11 cellular contexts compared by ENCODE assay signal in the genomic region with DNA sequence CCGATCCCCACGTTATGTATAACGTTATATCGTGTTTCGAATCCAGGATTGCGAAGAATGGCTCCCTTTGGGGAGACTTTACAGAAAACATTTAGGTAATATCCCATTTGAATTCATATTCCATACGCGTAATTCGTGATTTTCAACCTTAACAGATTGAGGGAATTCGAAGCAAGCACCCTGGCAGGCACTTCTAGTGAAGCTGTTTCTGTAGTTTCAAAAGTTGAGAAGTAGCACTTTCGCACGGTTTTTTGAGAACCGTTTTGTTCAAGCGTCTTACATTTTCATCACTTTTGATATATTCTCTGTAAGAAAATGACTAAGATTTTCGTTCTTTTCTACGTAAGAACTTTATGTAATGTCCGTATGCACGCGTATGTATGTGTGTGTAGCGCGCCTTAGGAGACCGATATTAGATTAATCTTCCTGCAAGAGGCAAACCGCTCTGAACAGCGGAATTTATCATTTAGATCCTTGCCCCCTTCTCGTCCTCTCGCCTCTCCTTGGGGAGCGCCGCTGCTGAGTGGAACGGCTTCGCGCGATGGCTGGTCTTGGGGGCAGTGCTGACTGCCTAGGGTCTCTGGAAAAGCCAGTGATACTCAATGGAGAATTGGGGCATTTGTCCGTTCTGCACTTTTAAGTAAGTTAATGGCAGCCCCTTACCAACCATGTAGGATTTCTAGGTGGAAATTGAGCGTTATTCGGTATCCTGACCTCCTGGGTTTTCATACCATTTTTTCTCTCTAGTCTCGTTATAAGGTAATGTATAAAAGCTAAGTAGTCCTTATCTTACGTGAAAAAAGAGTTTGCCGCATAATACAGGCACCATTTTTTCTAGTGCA. TPM values are rescaled to one million over a fixed set of nuclear protein-coding genes. Genes with fewer than 3 reads are reported as not detected.
A peak's percentile ranks its signal among the peaks of the same experiment; 100 is the strongest.
DNase-seq lines count a peak whose midpoint lies in the region; ATAC-seq and TF ChIP-seq lines count a peak whose summit lies in the region.
"Had no signal": no experiment of that assay in that cellular context is flagged by ENCODE, and none has a peak within 500 bp of the region (broad histone marks: within the 10 kb centered on the region; RNA-seq: fewer than 3 reads in every experiment).

No MANE protein-coding gene starts in this region.

- H2AFZ ChIP-seq in smooth muscle cell (ENCODE audit: low read depth) = no peak overlapping the region

- peak overlapping the region; percentile 28 for H3K4me3 Mint-ChIP-seq in activated CD4-positive, alpha-beta T cell treated with anti-CD3 and anti-CD28 coated beads for 36 hours
- H3K4me3 Mint-ChIP-seq: central memory CD8-positive, alpha-beta T cell had no signal

- H3K9ac ChIP-seq in iPS-20b (ENCODE audit: low read depth, low read length) (peak overlapping the region; percentile 93; the same call in 1 of the 2 replicates), smooth muscle cell (ENCODE audit: low read depth) (no peak overlapping the region)

- TF ChIP-seq CTCF in ascending aorta (IDR thresholded peaks at IDR 0.05) (no peak), smooth muscle cell (IDR thresholded peaks at IDR 0.05; ENCODE audit: borderline replicate concordance, insufficient read depth, poor library complexity, severe bottlenecking) (no peak)

- intact Hi-C loops in activated CD4-positive, alpha-beta T cell treated with anti-CD3 and anti-CD28 coated beads for 36 hours (cut with DNase I, micrococcal nuclease) = loop anchor here in 1 of 2 experiments (5.0 kb wide), 1 partner anchor 529 kb away; the partner anchor contains the start of gene NBEA
- intact Hi-C loops in ascending aorta (cut with DNase I) = no loop called here

- H3K27me3 ChIP-seq in ascending aorta = no peaks in the 10 kb centered on the region
- peaks cover 75% of the 10 kb centered on the region for H3K27me3 ChIP-seq in iPS-20b (ENCODE audit: insufficient read depth, low read length)
- peaks cover 85% of the 10 kb centered on the region for H3K27me3 ChIP-seq in smooth muscle cell (ENCODE audit: low read depth)

- H3K9me3 ChIP-seq in ascending aorta = no peaks in the 10 kb centered on the region
- H3K9me3 ChIP-seq in iPS-20b (ENCODE audit: insufficient read depth, low read depth, low read length) = no peaks in the 10 kb centered on the region
- no peaks in the 10 kb centered on the region for H3K9me3 ChIP-seq in smooth muscle cell (replicated peaks; ENCODE audit: low read depth)

- H3K36me3 ChIP-seq in ascending aorta = no peaks in the 10 kb centered on the region
- H3K36me3 ChIP-seq in iPS-20b (ENCODE audit: insufficient read depth, low read depth, low read length) = no peaks in the 10 kb centered on the region
- H3K36me3 ChIP-seq in smooth muscle cell (ENCODE audit: low read depth) = no peaks in the 10 kb centered on the region

- peaks cover 70% of the 10 kb centered on the region for H3K27me3 Mint-ChIP-seq in activated CD4-positive, alpha-beta T cell treated with anti-CD3 and anti-CD28 coated beads for 36 hours

- H3F3A ChIP-seq in smooth muscle cell (ENCODE audit: low read depth) = no peaks in the 10 kb centered on the region

- H3K4me2 ChIP-seq in smooth muscle cell = peak overlapping the region; percentile 87

- CTCF ChIA-PET in activated CD4-positive, alpha-beta T cell treated with anti-CD3 and anti-CD28 coated beads for 36 hours (lab: Charles Lee) = no interaction called here

- ATAC-seq in activated CD4-positive, alpha-beta T cell treated with anti-CD3 and anti-CD28 coated beads for 36 hours = no peak
- ATAC-seq in GM18909 (IDR thresholded peaks at IDR 0.05; ENCODE audit: poor library complexity, unreplicated experiment) = no peak

- no peak for DNase-seq in activated CD4-positive, alpha-beta T cell treated with anti-CD3 and anti-CD28 coated beads for 36 hours
- DNase-seq in activated CD4-positive, alpha-beta T cell treated with anti-CD3 and anti-CD28 coated beads, Interleukin-2, amount 50 U/mL, for 1 hour = no peak
- no peak for DNase-seq in ascending aorta (ENCODE audit: low spot score in 2 of 2)
- DNase-seq in smooth muscle cell (lab: John Stamatoyannopoulos, UW; ENCODE audit: unreplicated experiment) = no peak
- DNase-seq in DMS79 (lab: John Stamatoyannopoulos, UW) = no peak
- no peak for DNase-seq in NCI-H2196 (lab: John Stamatoyannopoulos, UW; ENCODE audit: unreplicated experiment)
- DNase-seq: 8988T had no signal

- H3K4me3 ChIP-seq in ascending aorta (peak overlapping the region; percentile 45 to 68), iPS-20b (ENCODE audit: low read length) (peak overlapping the region; percentile 88), smooth muscle cell (peak overlapping the region; percentile 51)

- H3K36me3 Mint-ChIP-seq in activated CD4-positive, alpha-beta T cell treated with anti-CD3 and anti-CD28 coated beads for 36 hours (ENCODE audit: low read depth) = peaks cover 4% of the 10 kb centered on the region

- H3K4me1 ChIP-seq in ascending aorta = peaks cover 0 to 3% of the 10 kb centered on the region in 2 donors
- peaks cover 26% of the 10 kb centered on the region; the same call in 1 of the 2 replicates for H3K4me1 ChIP-seq in iPS-20b (ENCODE audit: insufficient read depth, low read length)
- peaks cover 40% of the 10 kb centered on the region for H3K4me1 ChIP-seq in smooth muscle cell (ENCODE audit: low read depth)

- H3K4me1 Mint-ChIP-seq in activated CD4-positive, alpha-beta T cell treated with anti-CD3 and anti-CD28 coated beads for 36 hours = peaks cover 25% of the 10 kb centered on the region
- H3K4me1 Mint-ChIP-seq: central memory CD8-positive, alpha-beta T cell had no signal

- 9% methylated on average over 38 of the region's 38 CpGs for WGBS in smooth muscle cell (ENCODE audit: low lambda C conversion rate)

- H3K27ac ChIP-seq in ascending aorta = no peak overlapping the region
- no peak overlapping the region for H3K27ac ChIP-seq in iPS-20b (ENCODE audit: low read length)
- no peak overlapping the region for H3K27ac ChIP-seq in smooth muscle cell (ENCODE audit: low read depth)

- H3K9me3 Mint-ChIP-seq in activated CD4-positive, alpha-beta T cell treated with anti-CD3 and anti-CD28 coated beads for 36 hours (ENCODE audit: low read depth) = peaks cover 5% of the 10 kb centered on the region

- POLR2A ChIA-PET in activated CD4-positive, alpha-beta T cell treated with anti-CD3 and anti-CD28 coated beads for 36 hours (lab: Charles Lee) = no interaction called here

- H3K27ac Mint-ChIP-seq in activated CD4-positive, alpha-beta T cell treated with anti-CD3 and anti-CD28 coated beads for 36 hours = no peak overlapping the region

- H3K79me2 ChIP-seq in smooth muscle cell (ENCODE audit: low read depth) = no peaks in the 10 kb centered on the region

- peaks cover 65% of the 10 kb centered on the region for H4K20me1 ChIP-seq in smooth muscle cell (ENCODE audit: low read depth)

RNA-seq across cellular contexts. Expression of gene MAB21L1, which starts 4.8 kb away (rescaled TPM):
- total RNA-seq in activated CD4-positive, alpha-beta T cell treated with anti-CD3 and anti-CD28 coated beads for 36 hours = not detected
- total RNA-seq in ascending aorta (not detected), smooth muscle cell (0.09 TPM in 1 of 2 replicates, not detected in the other)
- 0.18 and 0.59 TPM in 2 replicates for polyA plus RNA-seq in smooth muscle cell
- total RNA-seq: lung microvascular endothelial cell had no signal
